10 cellular contexts compared by ENCODE assay signal in genomic region chr10:123044391-123044790, GRCh38. TPM values are rescaled to one million over a fixed set of nuclear protein-coding genes. Genes with fewer than 3 reads are reported as not detected.
DNase-seq lines count a peak whose midpoint lies in the region; FAIRE-seq and TF ChIP-seq lines count a peak whose summit lies in the region.
"Had no signal": no experiment of that assay in that cellular context is flagged by ENCODE, and none has a peak within 500 bp of the region (broad histone marks: within the 10 kb centered on the region; RNA-seq: fewer than 3 reads in every experiment).

No MANE protein-coding gene starts in this region.

- H3K36me3 ChIP-seq in bronchial epithelial cell (ENCODE audit: control insufficient read depth, insufficient read depth, low read length), result no peaks in the 10 kb centered on the region

- no peak overlapping the region for H3K27ac Mint-ChIP-seq in activated CD4-positive, alpha-beta T cell treated with anti-CD3 and anti-CD28 coated beads, Interleukin-2, amount 10 ng/mL, durations not matched to agents 7 days and 5 days
- H3K27ac Mint-ChIP-seq: T-helper 2 cell treated with Interferon-gamma antibody and Interleukin-4, amounts not matched to agents 5 μg/mL and 100 μg/mL, for 36 hours had no signal

- peaks cover 3% of the 10 kb centered on the region for H3K36me3 Mint-ChIP-seq in activated CD4-positive, alpha-beta T cell treated with anti-CD3 and anti-CD28 coated beads, Interleukin-2, amount 10 ng/mL, durations not matched to agents 7 days and 5 days (ENCODE audit: low read depth)

- POLR2A ChIA-PET in activated CD4-positive, alpha-beta T cell treated with anti-CD3 and anti-CD28 coated beads, Interleukin-2, amount 10 ng/mL, durations not matched to agents 7 days and 5 days (lab: Charles Lee), result no interaction called here

- TF ChIP-seq CTCF in bronchial epithelial cell (IDR thresholded peaks at IDR 0.05; ENCODE audit: insufficient read depth, low read length, severe bottlenecking), result peak; percentile 28

- no peaks in the 10 kb centered on the region for H3K27me3 Mint-ChIP-seq in activated CD4-positive, alpha-beta T cell treated with anti-CD3 and anti-CD28 coated beads, Interleukin-2, amount 10 ng/mL, durations not matched to agents 7 days and 5 days

- H3K4me3 Mint-ChIP-seq in activated CD4-positive, alpha-beta T cell treated with anti-CD3 and anti-CD28 coated beads, Interleukin-2, amount 10 ng/mL, durations not matched to agents 7 days and 5 days, result no peak overlapping the region
- H3K4me3 Mint-ChIP-seq: T-helper 2 cell treated with Interferon-gamma antibody and Interleukin-4, amounts not matched to agents 5 μg/mL and 100 μg/mL, for 36 hours had no signal

- no peak for FAIRE-seq in bronchial epithelial cell (lab: Jason Lieb, UNC)

- H3K9me3 Mint-ChIP-seq in activated CD4-positive, alpha-beta T cell treated with anti-CD3 and anti-CD28 coated beads, Interleukin-2, amount 10 ng/mL, durations not matched to agents 7 days and 5 days, result no peaks in the 10 kb centered on the region
- H3K9me3 Mint-ChIP-seq: T-helper 2 cell treated with Interferon-gamma antibody and Interleukin-4, amounts not matched to agents 5 μg/mL and 100 μg/mL, for 36 hours had no signal

- DNase-seq in NCI-H2107 treated with DMSO at 0.1 percent for 48 hours (lab: John Stamatoyannopoulos, UW; ENCODE audit: unreplicated experiment) (peak; percentile 0), NCI-H2107 (lab: John Stamatoyannopoulos, UW) (no peak), NCI-H146 (lab: John Stamatoyannopoulos, UW) (peak; percentile 75), bronchial epithelial cell (ENCODE audit: low read depth) (peak; percentile 43), pons (ENCODE audit: low spot score) (peak; percentile 75), kidney glomerular epithelial cell (lab: John Stamatoyannopoulos, UW) (no peak), iPS-NIHi7 (ENCODE audit: extremely low spot score) (no peak)
- no peak for DNase-seq in activated CD4-positive, alpha-beta T cell treated with anti-CD3 and anti-CD28 coated beads, Interleukin-2, amount 10 ng/mL, durations not matched to agents 7 days and 5 days
- DNase-seq: activated naive CD4-positive, alpha-beta T cell treated with Interleukin-2 at 50 U/mL for 16 hours had no signal

- CTCF ChIA-PET in activated CD4-positive, alpha-beta T cell treated with anti-CD3 and anti-CD28 coated beads, Interleukin-2, amount 10 ng/mL, durations not matched to agents 7 days and 5 days (lab: Charles Lee), result no interaction called here

- H3K4me3 ChIP-seq in bronchial epithelial cell (ENCODE audit: low read depth, low read length), result no peak overlapping the region

- H3K4me1 Mint-ChIP-seq in activated CD4-positive, alpha-beta T cell treated with anti-CD3 and anti-CD28 coated beads, Interleukin-2, amount 10 ng/mL, durations not matched to agents 7 days and 5 days, result peaks cover under 1% of the 10 kb centered on the region

- no peaks in the 10 kb centered on the region for H3K27me3 ChIP-seq in bronchial epithelial cell (ENCODE audit: control insufficient read depth, insufficient read depth, low read length)

RNA-seq across cellular contexts. Expression of gene ACADSB, which starts 35.6 kb away (rescaled TPM):
- 3.4 and 5.4 TPM in 2 replicates for total RNA-seq in bronchial epithelial cell
- total RNA-seq in activated CD4-positive, alpha-beta T cell treated with anti-CD3 and anti-CD28 coated beads, Interleukin-2, amount 10 ng/mL, durations not matched to agents 7 days and 5 days, result 10 to 100 TPM; 21.4 to 25.1 TPM

RNA-seq across cellular contexts. Expression of gene IKZF5, which starts 35.8 kb away (rescaled TPM):
- 1.9 and 2.1 TPM in 2 replicates for total RNA-seq in bronchial epithelial cell
- total RNA-seq in activated CD4-positive, alpha-beta T cell treated with anti-CD3 and anti-CD28 coated beads, Interleukin-2, amount 10 ng/mL, durations not matched to agents 7 days and 5 days, result 10 to 100 TPM; 14.3 to 14.6 TPM

Comparison
In these comparisons a context has a peak if more than half of its experiments do, and no peak if none do; other contexts are left out.
1. DNase-seq: peak in NCI-H2107 treated with DMSO at 0.1 percent for 48 hours (single experiment), NCI-H146 (single experiment), bronchial epithelial cell (single experiment) and pons (single experiment); none in NCI-H2107 (single experiment), kidney glomerular epithelial cell (single experiment), iPS-NIHi7 (single experiment) and activated CD4-positive, alpha-beta T cell treated with anti-CD3 and anti-CD28 coated beads, Interleukin-2, amount 10 ng/mL, durations not matched to agents 7 days and 5 days (single experiment).